In genomic region chr19:35246466-35247096, GRCh38 we compare ENCODE assay signal across 16 cellular contexts. TPM values are rescaled to one million over a fixed set of nuclear protein-coding genes. Genes with fewer than 3 reads are reported as not detected.
DNase-seq lines count a peak whose midpoint lies in the region; ATAC-seq and TF ChIP-seq lines count a peak whose summit lies in the region.
"Had no signal": no experiment of that assay in that cellular context is flagged by ENCODE, and none has a peak within 500 bp of the region (broad histone marks: within the 10 kb centered on the region; RNA-seq: fewer than 3 reads in every experiment).

No MANE protein-coding gene starts in this region.

- peaks cover 19% of the 10 kb centered on the region for H3K9me3 ChIP-seq in OCI-LY7 (ENCODE audit: low read length)

- CTCF ChIA-PET in activated naive CD4-positive, alpha-beta T cell treated with anti-CD3 and anti-CD28 coated beads, Interleukin-2, amount 10 ng/mL, durations not matched to agents 7 days and 5 days (lab: Charles Lee), result no interaction called here
- CTCF ChIA-PET in OCI-LY7 (lab: Charles Lee; ENCODE audit: unreplicated experiment), result no interaction called here

- H3K9me2 ChIP-seq in OCI-LY7 (ENCODE audit: insufficient read depth, low read length), result no peaks in the 10 kb centered on the region

- peaks cover 9% of the 10 kb centered on the region; the same call in 1 of the 2 replicates for H3K79me2 ChIP-seq in OCI-LY7 (ENCODE audit: insufficient read depth, low read depth, low read length)

- H3K9me3 Mint-ChIP-seq in activated naive CD4-positive, alpha-beta T cell treated with anti-CD3 and anti-CD28 coated beads, Interleukin-2, amount 10 ng/mL, durations not matched to agents 7 days and 5 days, result peaks cover 22% of the 10 kb centered on the region
- H3K9me3 Mint-ChIP-seq in central memory CD8-positive, alpha-beta T cell, result peaks cover 4% of the 10 kb centered on the region
- peaks cover 14% of the 10 kb centered on the region for H3K9me3 Mint-ChIP-seq in progenitor cell of endocrine pancreas (ENCODE audit: low read depth)
- H3K9me3 Mint-ChIP-seq in chondrocyte (ENCODE audit: low read depth), result peaks cover 28% of the 10 kb centered on the region

- POLR2A ChIA-PET in OCI-LY7 (lab: Charles Lee), result no interaction called here

- H3K36me3 ChIP-seq in OCI-LY7 (ENCODE audit: insufficient read depth, low read length), result peaks cover 14% of the 10 kb centered on the region
- H3K36me3 ChIP-seq: brain microvascular endothelial cell, heart right ventricle, MG63 had no signal

- no TSS peak for BruUV-seq in OCI-LY7 (replicated peaks; lab: Mats Ljungman, UMichigan)

- ATAC-seq in central memory CD8-positive, alpha-beta T cell (replicated peaks; ENCODE audit: extremely low read depth, poor library complexity, severe bottlenecking), result no peak
- ATAC-seq: heart right ventricle had no signal

- no peaks in the 10 kb centered on the region for H4K20me1 ChIP-seq in OCI-LY7 (ENCODE audit: insufficient read depth, low read length)

- peaks cover 25% of the 10 kb centered on the region for H3K36me3 Mint-ChIP-seq in activated naive CD4-positive, alpha-beta T cell treated with anti-CD3 and anti-CD28 coated beads, Interleukin-2, amount 10 ng/mL, durations not matched to agents 7 days and 5 days
- H3K36me3 Mint-ChIP-seq in central memory CD8-positive, alpha-beta T cell (ENCODE audit: insufficient read depth), result peaks cover 11% of the 10 kb centered on the region
- H3K36me3 Mint-ChIP-seq in progenitor cell of endocrine pancreas (ENCODE audit: insufficient read depth) (peaks cover 8% of the 10 kb centered on the region), chondrocyte (ENCODE audit: low read depth) (peaks cover 3% of the 10 kb centered on the region)

- no peak for TF ChIP-seq CTCF in OCI-LY7 (conservative IDR thresholded peaks at IDR 0.05; ENCODE audit: low read length)
- no peak for TF ChIP-seq CTCF in progenitor cell of endocrine pancreas (IDR thresholded peaks at IDR 0.05; ENCODE audit: unreplicated experiment)
- no peak for TF ChIP-seq CTCF in chondrocyte (IDR thresholded peaks at IDR 0.05)

- peak overlapping the region; percentile 76 for H3K4me2 ChIP-seq in OCI-LY7 (ENCODE audit: low read length)

- DNase-seq in activated naive CD4-positive, alpha-beta T cell treated with anti-CD3 and anti-CD28 coated beads, Interleukin-2, amount 10 ng/mL, durations not matched to agents 7 days and 5 days, result no peak
- no peak for DNase-seq in activated naive CD4-positive, alpha-beta T cell (lab: John Stamatoyannopoulos, UW)
- DNase-seq in OCI-LY7 (ENCODE audit: low spot score), result no peak
- DNase-seq in central memory CD8-positive, alpha-beta T cell (ENCODE audit: low spot score in 2 of 2), result no peak
- no peak for DNase-seq in progenitor cell of endocrine pancreas (ENCODE audit: low spot score, unreplicated experiment)
- no peak for DNase-seq in NAMALWA (ENCODE audit: low spot score)
- no peak for DNase-seq in chondrocyte (ENCODE audit: low spot score)
- DNase-seq in cerebellum (ENCODE audit: low spot score), result no peak
- DNase-seq: activated CD4-positive, CD25-positive, alpha-beta regulatory T cell treated with anti-CD3 and anti-CD28 coated beads, Interleukin-2, amount 50 U/mL, for 72 hours; brain microvascular endothelial cell; DMS 273 treated with DMSO at 0.1 percent for 48 hours; heart right ventricle; MG63; NCI-H748 treated with DMSO at 0.1 percent for 48 hours; T-helper 2 cell had no signal

- H3K27ac ChIP-seq in OCI-LY7 (ENCODE audit: low read depth, low read length, poor library complexity, severe bottlenecking), result no peak overlapping the region
- H3K27ac ChIP-seq: brain microvascular endothelial cell had no signal

- H3K4me3 ChIP-seq in OCI-LY7 (ENCODE audit: low read depth, low read length, poor library complexity, severe bottlenecking), result peak overlapping the region; percentile 82
- H3K4me3 ChIP-seq: MG63 had no signal

- peaks cover 35% of the 10 kb centered on the region for H3K4me1 Mint-ChIP-seq in activated naive CD4-positive, alpha-beta T cell treated with anti-CD3 and anti-CD28 coated beads, Interleukin-2, amount 10 ng/mL, durations not matched to agents 7 days and 5 days
- peaks cover 36% of the 10 kb centered on the region for H3K4me1 Mint-ChIP-seq in central memory CD8-positive, alpha-beta T cell
- H3K4me1 Mint-ChIP-seq in progenitor cell of endocrine pancreas (ENCODE audit: low read depth) (peaks cover 21% of the 10 kb centered on the region), chondrocyte (ENCODE audit: low read depth) (peaks cover 10% of the 10 kb centered on the region)

- intact Hi-C loops in OCI-LY7 (cut with micrococcal nuclease; ENCODE audit: unreplicated experiment), result loop anchor here (5.0 kb wide), 1 partner anchor 381 kb away; the partner anchor contains the start of gene RBM42

- peak overlapping the region; percentile 35 for H3K4me3 Mint-ChIP-seq in activated naive CD4-positive, alpha-beta T cell treated with anti-CD3 and anti-CD28 coated beads, Interleukin-2, amount 10 ng/mL, durations not matched to agents 7 days and 5 days
- H3K4me3 Mint-ChIP-seq in central memory CD8-positive, alpha-beta T cell, result peak overlapping the region; percentile 89
- H3K4me3 Mint-ChIP-seq in progenitor cell of endocrine pancreas (ENCODE audit: low read depth) (peak overlapping the region; percentile 97), chondrocyte (ENCODE audit: unreplicated experiment) (no peak overlapping the region)

- peaks cover 62% of the 10 kb centered on the region for H3K27me3 Mint-ChIP-seq in activated naive CD4-positive, alpha-beta T cell treated with anti-CD3 and anti-CD28 coated beads, Interleukin-2, amount 10 ng/mL, durations not matched to agents 7 days and 5 days
- peaks cover 65% of the 10 kb centered on the region for H3K27me3 Mint-ChIP-seq in central memory CD8-positive, alpha-beta T cell
- H3K27me3 Mint-ChIP-seq in progenitor cell of endocrine pancreas (no peaks in the 10 kb centered on the region), chondrocyte (ENCODE audit: low read depth) (peaks cover 72% of the 10 kb centered on the region)

- H2AFZ ChIP-seq in OCI-LY7 (ENCODE audit: low read length), result no peak overlapping the region; the same call in 1 of the 2 replicates

- no peak overlapping the region for H3K27ac Mint-ChIP-seq in activated naive CD4-positive, alpha-beta T cell treated with anti-CD3 and anti-CD28 coated beads, Interleukin-2, amount 10 ng/mL, durations not matched to agents 7 days and 5 days
- peak overlapping the region; percentile 90 for H3K27ac Mint-ChIP-seq in central memory CD8-positive, alpha-beta T cell (ENCODE audit: low read depth)
- H3K27ac Mint-ChIP-seq in progenitor cell of endocrine pancreas (peak overlapping the region; percentile 100), chondrocyte (ENCODE audit: unreplicated experiment) (no peak overlapping the region)
- H3K27ac Mint-ChIP-seq: activated T-helper 2 cell treated with anti-CD3 and anti-CD28 coated beads, Interferon-gamma antibody, Interleukin-2, Interleukin-4, amounts not matched to agents 10 μg/mL and 5 μg/mL and 100 μg/mL, durations not matched to agents 14 hours and 24 hours and 36 hours had no signal

- peaks cover 21% of the 10 kb centered on the region for H3K4me1 ChIP-seq in OCI-LY7 (ENCODE audit: insufficient read depth, low read length, poor library complexity, severe bottlenecking)

RNA-seq across cellular contexts. Expression of gene LSR, which starts 2.2 kb away (rescaled TPM):
- 15.0 and 22.9 TPM in 2 replicates for total RNA-seq in OCI-LY7 (2014; rRNA removed; shearing (Covaris generic))
- total RNA-seq in OCI-LY7 (2022), result 26.0 and 33.6 TPM in 2 replicates
- total RNA-seq in progenitor cell of endocrine pancreas, result 123 and 132 TPM in 2 replicates
- 0.24 to 0.99 TPM (median 0.64 TPM) in 3 replicates for total RNA-seq in chondrocyte
- 2.6 TPM for total RNA-seq in cerebellum

RNA-seq across cellular contexts. Expression of gene FAM187B, which starts 18.0 kb away (rescaled TPM):
- total RNA-seq in OCI-LY7 (2014; rRNA removed; shearing (Covaris generic)), result not detected in 2 replicates
- total RNA-seq in OCI-LY7 (2022), result not detected in 2 replicates
- not detected in 2 replicates for total RNA-seq in progenitor cell of endocrine pancreas
- not detected in 3 replicates for total RNA-seq in chondrocyte
- total RNA-seq in cerebellum, result not detected
- total RNA-seq: activated T-helper 2 cell treated with anti-CD3 and anti-CD28 coated beads, Interferon-gamma antibody, Interleukin-2, Interleukin-4, amounts not matched to agents 10 μg/mL and 5 μg/mL and 100 μg/mL, durations not matched to agents 14 hours and 24 hours and 36 hours had no signal

RNA-seq across cellular contexts. Expression of gene USF2, which starts 22.2 kb away (rescaled TPM):
- total RNA-seq in OCI-LY7 (2014; rRNA removed; shearing (Covaris generic)), result 100.0 and 105 TPM in 2 replicates
- total RNA-seq in OCI-LY7 (2022) (155 and 181 TPM in 2 replicates), progenitor cell of endocrine pancreas (126 and 132 TPM in 2 replicates), chondrocyte (86.1 to 101 TPM (median 86.3 TPM) in 3 replicates), cerebellum (39.4 TPM)

RNA-seq across cellular contexts. Expression of gene HAMP, which starts 35.7 kb away (rescaled TPM):
- total RNA-seq in OCI-LY7 (2014; rRNA removed; shearing (Covaris generic)), result 0.19 TPM in 1 of 2 replicates, not detected in the other
- total RNA-seq in OCI-LY7 (2022) (0.83 and 0.89 TPM in 2 replicates), progenitor cell of endocrine pancreas (0.64 and 1.1 TPM in 2 replicates), chondrocyte (not detected in 3 replicates), cerebellum (not detected)

RNA-seq across cellular contexts. Expression of gene MAG, which starts 45.4 kb away (rescaled TPM):
- 4.6 and 6.2 TPM in 2 replicates for total RNA-seq in OCI-LY7 (2014; rRNA removed; shearing (Covaris generic))
- total RNA-seq in OCI-LY7 (2022) (8.4 and 10.1 TPM in 2 replicates), progenitor cell of endocrine pancreas (1.4 and 1.7 TPM in 2 replicates), chondrocyte (not detected in 3 replicates), cerebellum (0.91 TPM)

Comparison
In these comparisons a context has a peak if more than half of its experiments do, and no peak if none do; other contexts are left out.
1. H3K27ac Mint-ChIP-seq: peak in central memory CD8-positive, alpha-beta T cell (single experiment) and progenitor cell of endocrine pancreas (single experiment); none in activated naive CD4-positive, alpha-beta T cell treated with anti-CD3 and anti-CD28 coated beads, Interleukin-2, amount 10 ng/mL, durations not matched to agents 7 days and 5 days (single experiment) and chondrocyte (single experiment).